Comparison of ENCODE assay signal across 8 cellular contexts in genomic region chr10:25016349-25017246, GRCh38.
A peak's percentile ranks its signal among the peaks of the same experiment; 100 is the strongest.
DNase-seq lines count a peak whose midpoint lies in the region; ATAC-seq and TF ChIP-seq lines count a peak whose summit lies in the region.

Gene THNSL1 (plus strand): TSS chr10:25016612. CDS start chr10:25023224, 6,612 bp downstream.

- peaks cover 23% of the 10 kb centered on the region for H3K4me1 Mint-ChIP-seq in central memory CD8-positive, alpha-beta T cell

- H3K4me3 Mint-ChIP-seq in central memory CD8-positive, alpha-beta T cell = peak within 1 kb of the TSS; percentile 85

- peak; percentile 97 for ATAC-seq in HG03175 (IDR thresholded peaks at IDR 0.05; ENCODE audit: unreplicated experiment)
- ATAC-seq in central memory CD8-positive, alpha-beta T cell (replicated peaks; ENCODE audit: extremely low read depth, poor library complexity, severe bottlenecking) = peak; percentile 95

- peak; percentile 85 for TF ChIP-seq POLR2A in GM18951 (IDR thresholded peaks at IDR 0.05; ENCODE audit: extremely low read depth, insufficient read depth, insufficient read length)

- no peaks in the 10 kb centered on the region for H3K27me3 Mint-ChIP-seq in central memory CD8-positive, alpha-beta T cell

- H3K36me3 Mint-ChIP-seq in central memory CD8-positive, alpha-beta T cell (ENCODE audit: insufficient read depth) = peaks cover 17% of the 10 kb centered on the region

- no peaks in the 10 kb centered on the region for H3K9me3 Mint-ChIP-seq in central memory CD8-positive, alpha-beta T cell

- H3K27ac Mint-ChIP-seq in central memory CD8-positive, alpha-beta T cell (ENCODE audit: low read depth) = peak within 1 kb of the TSS; percentile 97

- peak; percentile 98 for DNase-seq in AG08396 (ENCODE audit: low spot score)
- DNase-seq in NCI-H345 (lab: John Stamatoyannopoulos, UW) = peak; percentile 97
- DNase-seq in activated CD4-positive, CD25-positive, alpha-beta regulatory T cell treated with anti-CD3 and anti-CD28 coated beads, Interleukin-2, amount 50 U/mL, for 16 hours (ENCODE audit: low read depth, low spot score) = peak; percentile 94
- peak; percentile 93 to 94 for DNase-seq in central memory CD8-positive, alpha-beta T cell (ENCODE audit: low spot score in 2 of 2)
- peak; percentile 99 for DNase-seq in iris pigment epithelial cell (ENCODE audit: low read depth)
- DNase-seq in stimulated activated CD4-positive, alpha-beta T cell treated with anti-CD3 and anti-CD28 coated beads, Interleukin-12 subunit alpha, Interleukin-12 subunit beta, amount 100 ng/mL, for 24 hours (ENCODE audit: low read depth in 2 of 2) = peak; percentile 95 to 97

- in situ Hi-C loops in GM18951 (cut with MboI; ENCODE audit: low sequenced_read_pairs, unreplicated experiment) = no loop called here

Comparison
In these comparisons a context has a peak if more than half of its experiments do, and no peak if none do; other contexts are left out.
1. Peak in every context shown above with its lines: DNase-seq and ATAC-seq.